8 cellular contexts compared by ENCODE assay signal in genomic region chr1:37476087-37476452, GRCh38. TPM values are rescaled to one million over a fixed set of nuclear protein-coding genes. Genes with fewer than 3 reads are reported as not detected.
DNase-seq lines count a peak whose midpoint lies in the region; ATAC-seq and TF ChIP-seq lines count a peak whose summit lies in the region.

No MANE protein-coding gene starts in this region.

- peak overlapping the region; percentile 28; the same call in 1 of the 2 replicates for H3K9ac ChIP-seq in ES-I3 (ENCODE audit: low read depth, low read length)

- H3K9me3 ChIP-seq in ES-I3 (ENCODE audit: control insufficient read depth, insufficient read depth, low read length) = no peaks in the 10 kb centered on the region
- H3K9me3 ChIP-seq in RWPE2 (ENCODE audit: severe bottlenecking) = no peaks in the 10 kb centered on the region
- no peaks in the 10 kb centered on the region for H3K9me3 ChIP-seq in esophagus (ENCODE audit: control insufficient read depth in 2 of 2, insufficient read depth in 1 of 2, low read depth in 1 of 2, low read length in 1 of 2)
- no peaks in the 10 kb centered on the region for H3K9me3 ChIP-seq in psoas muscle

- WGBS in esophagus, 2 donors = 26 to 36% methylated on average over 9 of the region's 9 CpGs
- WGBS in psoas muscle, 3 donors = 54 to 78% (median 60%) methylated on average over 9 of the region's 9 CpGs

- H3K27me3 ChIP-seq in RWPE2 (ENCODE audit: insufficient read depth, poor library complexity, severe bottlenecking) (no peaks in the 10 kb centered on the region), esophagus (ENCODE audit: control insufficient read depth in 1 of 2, insufficient read depth in 2 of 2, low read length in 2 of 2) (no peaks in the 10 kb centered on the region), psoas muscle (ENCODE audit: insufficient read depth in 3 of 3, low read length in 2 of 3) (no peaks in the 10 kb centered on the region)

- H3K27ac ChIP-seq in RWPE2 (ENCODE audit: poor library complexity, severe bottlenecking) (peak overlapping the region; percentile 98), esophagus (ENCODE audit: low read depth in 2 of 2, low read length in 1 of 2) (peak overlapping the region; percentile 92 to 98), psoas muscle (peak overlapping the region; percentile 90)

- no peak for ATAC-seq in RWPE2 (ENCODE audit: low read depth)
- ATAC-seq in psoas muscle = no peak
- ATAC-seq in HG02571 (IDR thresholded peaks at IDR 0.05; ENCODE audit: unreplicated experiment) = no peak

- TF ChIP-seq CTCF in RWPE2 (IDR thresholded peaks at IDR 0.05; ENCODE audit: poor library complexity, severe bottlenecking) (no peak), psoas muscle (IDR thresholded peaks at IDR 0.05) (no peak)

- DNase-seq in RWPE2 (ENCODE audit: low spot score) (no peak), psoas muscle (peak in 1 of 2 donors; percentile 15), NCI-H2171 treated with DMSO at 0.1 percent for 48 hours (lab: John Stamatoyannopoulos, UW) (no peak), NOMO-1 treated with dmso at 0.1 percent for 144 hours (lab: John Stamatoyannopoulos, UW; ENCODE audit: unreplicated experiment) (no peak)
- no peak for DNase-seq in activated CD4-positive, CD25-positive, alpha-beta regulatory T cell treated with anti-CD3 and anti-CD28 coated beads, Interleukin-2, amount 50 U/mL, for 72 hours

- H3K4me1 ChIP-seq in ES-I3 (ENCODE audit: insufficient read depth, low read length) (peaks cover 64% of the 10 kb centered on the region), RWPE2 (ENCODE audit: insufficient read depth, poor library complexity, severe bottlenecking) (peaks cover 35% of the 10 kb centered on the region), esophagus (ENCODE audit: control insufficient read depth in 2 of 2, insufficient read depth in 2 of 2, low read length in 1 of 2) (peaks cover 18 to 57% of the 10 kb centered on the region in 2 donors), psoas muscle (peaks cover 74% of the 10 kb centered on the region)

- H3K4me3 ChIP-seq in RWPE2 (ENCODE audit: severe bottlenecking) (peak overlapping the region; percentile 79), esophagus (ENCODE audit: low read depth in 1 of 2, low read length in 2 of 2) (peak overlapping the region; percentile 70), psoas muscle (peak overlapping the region; percentile 72)

- H3K36me3 ChIP-seq in ES-I3 (ENCODE audit: insufficient read depth, low read length) (peaks cover 14% of the 10 kb centered on the region), RWPE2 (ENCODE audit: low read depth) (peaks cover 61% of the 10 kb centered on the region), esophagus (ENCODE audit: control insufficient read depth in 2 of 2, insufficient read depth in 2 of 2, low read length in 1 of 2) (peaks cover 10 to 30% of the 10 kb centered on the region in 2 donors), psoas muscle (ENCODE audit: insufficient read depth in 1 of 2, low read depth in 1 of 2) (peaks cover 3 to 53% of the 10 kb centered on the region in 2 donors)

- intact Hi-C loops in psoas muscle (cut with DNase I) = no loop called here

RNA-seq across cellular contexts. Expression of gene ZC3H12A, which starts 1.7 kb away (rescaled TPM):
- polyA plus RNA-seq in esophagus (10 to 100 TPM; 17.6 to 25.3 TPM), psoas muscle (10 to 100 TPM in 1 of 3 donors, 1 to 10 TPM in 2; 3.2 to 23.3 (median 3.7) TPM)
- total RNA-seq in psoas muscle = 10 to 100 TPM in 3 of 4 donors, 1 to 10 TPM in 1; 1.9 to 30.2 (median 15.6) TPM

RNA-seq across cellular contexts. Expression of gene MEAF6, which starts 38.5 kb away (rescaled TPM):
- polyA plus RNA-seq in esophagus (10 to 100 TPM; 28.8 to 33.9 TPM), psoas muscle (100 to 1,000 TPM in 1 of 3 donors, 10 to 100 TPM in 2; 33.8 to 109 (median 43.1) TPM)
- 10 to 100 TPM; 27.2 to 35.5 (median 33.0) TPM for total RNA-seq in psoas muscle
